ENCODE assay signal across 23 cellular contexts in genomic region chr10:119116326-119116951, GRCh38. TPM values are rescaled to one million over a fixed set of nuclear protein-coding genes. Genes with fewer than 3 reads are reported as not detected.
A peak's percentile ranks its signal among the peaks of the same experiment; 100 is the strongest.
DNase-seq lines count a peak whose midpoint lies in the region; ATAC-seq and TF ChIP-seq lines count a peak whose summit lies in the region.
"Had no signal": no experiment of that assay in that cellular context is flagged by ENCODE, and none has a peak within 500 bp of the region (broad histone marks: within the 10 kb centered on the region; RNA-seq: fewer than 3 reads in every experiment).

No MANE protein-coding gene starts in this region.

- no peak for DNase-seq in activated T-cell treated with anti-CD3 and anti-CD28 coated beads, Interleukin-2, amount 50 U/mL, for 72 hours
- DNase-seq in activated T-cell treated with anti-CD3 and anti-CD28 coated beads for 4 hours (no peak), fibroblast of pulmonary artery (ENCODE audit: low read depth) (peak; percentile 58), AG20443 (ENCODE audit: low spot score) (no peak), retina (no peak)
- no peak for DNase-seq in activated CD8-positive, alpha-beta memory T cell treated with anti-CD3 and anti-CD28 coated beads, Interleukin-2, amount 50 U/mL, for 4 hours
- DNase-seq: CD8-positive, alpha-beta T cell; DMS79 treated with DMSO at 0.1 percent for 48 hours; GDM1; HCEC 1CT; MV-4-11; NCI-H1417; NCI-H2029; NCI-H510A; NCI-H82; PC-3 had no signal

- H3K4me3 ChIP-seq in fibroblast of pulmonary artery (replicated peaks; ENCODE audit: low read depth, low read length) (no peak overlapping the region), mesodermal cell (ENCODE audit: extremely low read depth, insufficient read depth, low read length, poor library complexity, severe bottlenecking) (no peak overlapping the region)
- H3K4me3 ChIP-seq: GM12878, K562 had no signal

- H3K36me3 ChIP-seq in mesodermal cell (ENCODE audit: control insufficient read depth, insufficient read depth, low read length): peaks cover 90% of the 10 kb centered on the region

- H3K36me3 Mint-ChIP-seq in activated T-cell treated with anti-CD3 and anti-CD28 coated beads, Interleukin-2, amount 50 U/mL, for 72 hours (ENCODE audit: insufficient read depth in 2 of 2): peaks cover 12 to 22% of the 10 kb centered on the region in 2 donors

- 93 to 96% methylated on average over 4 to 5 of the region's 6 CpGs for whole genome bisulfite sequencing in mesodermal cell (ENCODE audit: insufficient coverage in 2 of 2), 2 experiments

- TF ChIP-seq CTCF in fibroblast of pulmonary artery (IDR thresholded peaks at IDR 0.05; ENCODE audit: low read length, missing control alignments): no peak

- no peaks in the 10 kb centered on the region for H3K27me3 Mint-ChIP-seq in activated T-cell treated with anti-CD3 and anti-CD28 coated beads, Interleukin-2, amount 50 U/mL, for 72 hours (ENCODE audit: low read depth)

- no peak for ATAC-seq in activated T-cell treated with anti-CD3 and anti-CD28 coated beads, Interleukin-2, amount 50 U/mL, for 72 hours (replicated peaks in 1 of 2)
- no peak for ATAC-seq in HG02840 (IDR thresholded peaks at IDR 0.05; ENCODE audit: low FRiP score, unreplicated experiment)
- ATAC-seq: CD8-positive, alpha-beta T cell; GM12878; K562; PC-3 had no signal

- peaks cover 12% of the 10 kb centered on the region for H3K4me1 ChIP-seq in mesodermal cell (ENCODE audit: control insufficient read depth, insufficient read depth, low read length, poor library complexity, severe bottlenecking)

- H3K4me3 Mint-ChIP-seq in activated T-cell treated with anti-CD3 and anti-CD28 coated beads, Interleukin-2, amount 50 U/mL, for 72 hours: no peak overlapping the region
- H3K4me3 Mint-ChIP-seq: CD8-positive, alpha-beta T cell had no signal

- H3K9me3 Mint-ChIP-seq in activated T-cell treated with anti-CD3 and anti-CD28 coated beads, Interleukin-2, amount 50 U/mL, for 72 hours: no peaks in the 10 kb centered on the region
- H3K9me3 Mint-ChIP-seq: CD8-positive, alpha-beta T cell had no signal

- H3K27ac ChIP-seq in mesodermal cell (ENCODE audit: low read depth, low read length, severe bottlenecking): peak overlapping the region; percentile 30
- H3K27ac ChIP-seq: 22Rv1, HL-60, RWPE1 had no signal

- H3K9me3 ChIP-seq in mesodermal cell (ENCODE audit: control insufficient read depth, low read length): no peaks in the 10 kb centered on the region

- H3K4me1 Mint-ChIP-seq in activated T-cell treated with anti-CD3 and anti-CD28 coated beads, Interleukin-2, amount 50 U/mL, for 72 hours (ENCODE audit: low read depth): peaks cover 16% of the 10 kb centered on the region

- peak overlapping the region; percentile 64 for H3K27ac Mint-ChIP-seq in activated T-cell treated with anti-CD3 and anti-CD28 coated beads, Interleukin-2, amount 50 U/mL, for 72 hours
- H3K27ac Mint-ChIP-seq: CD8-positive, alpha-beta T cell had no signal

RNA-seq across cellular contexts. Expression of gene DENND10, which starts 12.5 kb away (rescaled TPM):
- 10 to 100 TPM; 39.4 to 41.3 TPM for total RNA-seq in activated T-cell treated with anti-CD3 and anti-CD28 coated beads, Interleukin-2, amount 50 U/mL, for 72 hours
- polyA plus RNA-seq in mesodermal cell (2013, experiment 1 of 2): 58.5 TPM
- 59.8 TPM for polyA plus RNA-seq in mesodermal cell (2013, experiment 2 of 2)

RNA-seq across cellular contexts. Expression of gene EIF3A, which starts 35.8 kb away (rescaled TPM):
- total RNA-seq in activated T-cell treated with anti-CD3 and anti-CD28 coated beads, Interleukin-2, amount 50 U/mL, for 72 hours: 100 to 1,000 TPM; 160 to 164 TPM
- polyA plus RNA-seq in mesodermal cell (2013, experiment 1 of 2): 130 TPM
- polyA plus RNA-seq in mesodermal cell (2013, experiment 2 of 2): 144 TPM

RNA-seq across cellular contexts. Expression of gene SFXN4, which starts 49.1 kb away (rescaled TPM):
- total RNA-seq in activated T-cell treated with anti-CD3 and anti-CD28 coated beads, Interleukin-2, amount 50 U/mL, for 72 hours: 10 to 100 TPM; 31.0 to 35.1 TPM
- 9.5 TPM for polyA plus RNA-seq in mesodermal cell (2013, experiment 1 of 2)
- 7.7 TPM for polyA plus RNA-seq in mesodermal cell (2013, experiment 2 of 2)
